In the genomic region with DNA sequence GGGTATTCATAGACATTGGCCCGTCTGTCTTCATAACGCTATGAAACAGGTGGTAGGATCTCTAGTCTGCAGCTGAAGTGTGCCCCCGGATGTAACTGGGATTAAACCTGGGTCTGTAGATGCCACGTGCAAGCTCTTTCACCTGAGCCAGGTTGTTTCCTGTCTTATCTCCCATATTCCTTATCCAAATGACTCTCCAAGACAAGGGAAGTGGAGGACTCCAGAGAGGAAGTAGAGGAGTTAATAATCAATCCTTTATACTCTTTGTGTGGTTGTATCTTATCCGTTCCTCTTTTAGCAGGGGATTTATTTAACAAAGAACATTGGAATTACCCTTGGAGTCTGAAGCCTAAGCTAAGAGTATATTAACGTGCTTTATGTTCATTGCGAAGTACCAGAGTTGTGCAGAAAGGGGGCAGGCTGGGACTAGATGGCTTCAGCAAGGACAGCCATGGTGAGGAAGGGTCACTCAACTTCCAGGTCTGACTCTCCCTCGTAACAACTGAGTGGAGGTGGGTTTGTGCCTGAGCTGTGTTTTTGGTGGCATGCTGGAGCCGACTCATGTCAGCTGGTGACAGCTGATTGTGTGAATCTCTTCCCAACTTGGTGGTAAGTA, we compare ENCODE assay signal across 22 cellular contexts.
A peak's percentile ranks its signal among the peaks of the same experiment; 100 is the strongest.
DNase-seq lines count a peak whose midpoint lies in the region; ATAC-seq and TF ChIP-seq lines count a peak whose summit lies in the region.
"Had no signal": no experiment of that assay in that cellular context is flagged by ENCODE, and none has a peak within 500 bp of the region (broad histone marks: within the 10 kb centered on the region; RNA-seq: fewer than 3 reads in every experiment).

No MANE protein-coding gene starts in this region.

- CTCF ChIA-PET in A673 (lab: Charles Lee): no interaction called here

- no peak for ATAC-seq in RWPE2 (ENCODE audit: low read depth)
- no peak for ATAC-seq in GM18520 (IDR thresholded peaks at IDR 0.05; ENCODE audit: unreplicated experiment)
- no peak for ATAC-seq in GM19397 (IDR thresholded peaks at IDR 0.05; ENCODE audit: unreplicated experiment)
- ATAC-seq: activated CD4-positive, CD25-positive, alpha-beta regulatory T cell treated with anti-CD3 and anti-CD28 coated beads, Interleukin-2, amount 50 U/mL, for 24 hours; left cardiac atrium; pancreas had no signal

- BruUV-seq in A673 (replicated peaks; lab: Mats Ljungman, UMichigan): no TSS peak

- H3K4me3 Mint-ChIP-seq in glutamatergic neuron (ENCODE audit: unreplicated experiment): peak overlapping the region; percentile 17
- no peak overlapping the region for H3K4me3 Mint-ChIP-seq in immature natural killer cell

- H3K4me1 ChIP-seq in A673 (ENCODE audit: insufficient read depth, low read length, poor library complexity, severe bottlenecking) (no peaks in the 10 kb centered on the region), RWPE2 (ENCODE audit: insufficient read depth, poor library complexity, severe bottlenecking) (peaks cover 32% of the 10 kb centered on the region), colonic mucosa (no peaks in the 10 kb centered on the region)
- H3K4me1 ChIP-seq: pancreas had no signal

- H3K9me3 Mint-ChIP-seq in glutamatergic neuron (ENCODE audit: unreplicated experiment) (peaks cover 2% of the 10 kb centered on the region), immature natural killer cell (no peaks in the 10 kb centered on the region)

- H3K36me3 Mint-ChIP-seq in glutamatergic neuron (ENCODE audit: unreplicated experiment): no peaks in the 10 kb centered on the region
- H3K36me3 Mint-ChIP-seq in immature natural killer cell: peaks cover 12 to 33% (median 27%) of the 10 kb centered on the region in 3 donors

- no peak overlapping the region for H3K4me3 ChIP-seq in A673 (ENCODE audit: low read depth, low read length, poor library complexity, severe bottlenecking)
- H3K4me3 ChIP-seq in GM12865 (ENCODE audit: low read depth, low read length): no peak overlapping the region
- H3K4me3 ChIP-seq in RWPE2 (ENCODE audit: severe bottlenecking): no peak overlapping the region
- H3K4me3 ChIP-seq in colonic mucosa: no peak overlapping the region
- H3K4me3 ChIP-seq: esophagus squamous epithelium, hepatocyte, MG63, pancreas, thoracic aorta had no signal

- TF ChIP-seq CTCF in A673 (conservative IDR thresholded peaks at IDR 0.05; ENCODE audit: low read depth, low read length) (0 out of 2 replicates have a peak, but pooled peaks have one; percentile 20), GM12865 (IDR thresholded peaks at IDR 0.05; ENCODE audit: insufficient read depth, low read depth, low read length, missing control alignments) (peak; percentile 12), RWPE2 (IDR thresholded peaks at IDR 0.05; ENCODE audit: poor library complexity, severe bottlenecking) (no peak), glutamatergic neuron (IDR thresholded peaks at IDR 0.05; ENCODE audit: partially characterized antibody, unreplicated experiment) (no peak), colonic mucosa (IDR thresholded peaks at IDR 0.05) (no peak)

- H3K4me1 Mint-ChIP-seq in glutamatergic neuron (ENCODE audit: low read depth, unreplicated experiment) (no peaks in the 10 kb centered on the region), immature natural killer cell (peaks cover 49 to 77% of the 10 kb centered on the region in 2 donors)

- intact Hi-C loops in A673 (cut with micrococcal nuclease; ENCODE audit: unreplicated experiment): no loop called here
- intact Hi-C loops in colonic mucosa (cut with DNase I): no loop called here

- H3K27me3 ChIP-seq in A673 (replicated peaks; ENCODE audit: insufficient read depth, low read depth, low read length, poor library complexity): no peaks in the 10 kb centered on the region
- H3K27me3 ChIP-seq in RWPE2 (ENCODE audit: insufficient read depth, poor library complexity, severe bottlenecking): no peaks in the 10 kb centered on the region
- H3K27me3 ChIP-seq in colonic mucosa: no peaks in the 10 kb centered on the region
- H3K27me3 ChIP-seq: esophagus squamous epithelium, hepatocyte, MG63, pancreas had no signal

- DNase-seq in A673 (ENCODE audit: low spot score) (no peak), GM12865 (ENCODE audit: low read depth) (no peak), RWPE2 (ENCODE audit: low spot score) (no peak), glutamatergic neuron (no peak), colonic mucosa (no peak), immature natural killer cell (no peak)
- DNase-seq: activated naive CD4-positive, alpha-beta T cell; Calu3; dermis blood vessel endothelial cell; esophagus squamous epithelium; GDM1; left cardiac atrium; MG63; NCI-H2107; pancreas; SIG-M5; stimulated activated CD4-positive, alpha-beta T cell treated with anti-CD3 and anti-CD28 coated beads, Interleukin-4, amount 100 ng/mL, for 4 hours had no signal

- no peaks in the 10 kb centered on the region for H3K36me3 ChIP-seq in A673 (ENCODE audit: insufficient read depth, low read length, poor library complexity, severe bottlenecking)
- no peaks in the 10 kb centered on the region for H3K36me3 ChIP-seq in RWPE2 (ENCODE audit: low read depth)
- no peaks in the 10 kb centered on the region for H3K36me3 ChIP-seq in colonic mucosa
- H3K36me3 ChIP-seq: esophagus squamous epithelium, MG63, pancreas, thoracic aorta had no signal

- H3K27ac Mint-ChIP-seq in glutamatergic neuron (ENCODE audit: unreplicated experiment): no peak overlapping the region
- no peak overlapping the region for H3K27ac Mint-ChIP-seq in immature natural killer cell

- POLR2A ChIA-PET in A673 (lab: Charles Lee; ENCODE audit: low non-redundant PET): no interaction called here

- H3K9me3 ChIP-seq in A673 (ENCODE audit: low read depth, low read length, poor library complexity, severe bottlenecking) (no peaks in the 10 kb centered on the region), RWPE2 (ENCODE audit: severe bottlenecking) (peaks cover 3% of the 10 kb centered on the region), colonic mucosa (no peaks in the 10 kb centered on the region)
- H3K9me3 ChIP-seq: esophagus squamous epithelium, MG63, pancreas, thoracic aorta had no signal

- no peak overlapping the region for H3K9ac ChIP-seq in colonic mucosa (ENCODE audit: low read depth in 2 of 2, low read length in 2 of 2)

- H3K27ac ChIP-seq in A673 (ENCODE audit: low read depth, low read length, poor library complexity, severe bottlenecking) (no peak overlapping the region), RWPE2 (ENCODE audit: poor library complexity, severe bottlenecking) (peak overlapping the region; percentile 5), colonic mucosa (no peak overlapping the region)
- H3K27ac ChIP-seq: esophagus squamous epithelium, hepatocyte, pancreas, thoracic aorta had no signal

- H3K27me3 Mint-ChIP-seq in glutamatergic neuron (ENCODE audit: unreplicated experiment) (peaks cover 2% of the 10 kb centered on the region), immature natural killer cell (ENCODE audit: low read depth in 3 of 3) (peaks cover 0 to 10% (median 2%) of the 10 kb centered on the region in 3 donors)

Comparison
In these comparisons a context has a peak if more than half of its experiments do, and no peak if none do; other contexts are left out.
1. CTCF ChIP-seq: peak in A673 (single experiment) and GM12865 (single experiment); none in RWPE2 (single experiment), glutamatergic neuron (single experiment) and colonic mucosa (single experiment).